Comparison of ENCODE assay signal across 9 cellular contexts in the genomic region with DNA sequence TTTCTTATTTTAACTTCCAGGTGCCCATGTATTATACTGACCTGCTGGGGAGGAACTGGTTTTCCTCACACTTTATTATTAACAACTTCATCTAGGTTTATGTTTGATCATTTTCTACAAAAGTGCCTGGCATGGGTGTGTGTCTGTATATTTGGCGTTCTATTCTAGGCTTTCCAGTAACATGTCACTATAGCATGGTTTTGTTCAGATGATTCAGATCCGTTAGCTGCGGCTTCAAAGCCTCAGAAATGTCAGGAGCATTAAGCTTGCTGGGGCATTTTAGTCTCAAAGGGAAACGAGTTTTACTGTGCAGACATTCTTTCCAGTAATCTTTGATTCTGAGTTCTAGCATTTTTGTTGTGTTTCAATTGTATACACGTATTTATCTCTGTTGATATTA. TPM values are rescaled to one million over a fixed set of nuclear protein-coding genes. Genes with fewer than 3 reads are reported as not detected.
DNase-seq lines count a peak whose midpoint lies in the region; ATAC-seq and TF ChIP-seq lines count a peak whose summit lies in the region.
"Had no signal": no experiment of that assay in that cellular context is flagged by ENCODE, and none has a peak within 500 bp of the region (broad histone marks: within the 10 kb centered on the region; RNA-seq: fewer than 3 reads in every experiment).

No MANE protein-coding gene starts in this region.

- H3K9me3 ChIP-seq in gastrocnemius medialis, result no peaks in the 10 kb centered on the region
- H3K9me3 ChIP-seq in testis, result no peaks in the 10 kb centered on the region
- H3K9me3 ChIP-seq: SJSA1 had no signal

- no peak for TF ChIP-seq POLR2A in gastrocnemius medialis (IDR thresholded peaks at IDR 0.05)
- TF ChIP-seq POLR2A in testis (IDR thresholded peaks at IDR 0.05), result no peak

- DNase-seq in RPMI7951 (ENCODE audit: low read depth) (peak; percentile 76), endothelial cell (ENCODE audit: low spot score) (no peak), gastrocnemius medialis (no peak), CD1c-positive myeloid dendritic cell (ENCODE audit: extremely low spot score) (no peak), testis (no peak), SKM-1 treated with dmso at 0.1 percent for 144 hours (lab: John Stamatoyannopoulos, UW; ENCODE audit: unreplicated experiment) (no peak)

- peak overlapping the region; percentile 85; the same call in 1 of the 2 replicates for H3K4me3 ChIP-seq in GM08714 (ENCODE audit: low read length)
- H3K4me3 ChIP-seq in gastrocnemius medialis, result peak overlapping the region; percentile 71 to 91 (median 81)
- no peak overlapping the region for H3K4me3 ChIP-seq in testis
- H3K4me3 ChIP-seq: SJSA1 had no signal

- WGBS in testis, 2 donors, result 35 to 44% methylated on average over 5 of the region's 5 CpGs

- no peak for TF ChIP-seq CTCF in endothelial cell (IDR thresholded peaks at IDR 0.05; ENCODE audit: unreplicated experiment)
- no peak for TF ChIP-seq CTCF in gastrocnemius medialis (IDR thresholded peaks at IDR 0.05 in 4 of 5, conservative IDR thresholded peaks at IDR 0.05 in 1 of 5)
- TF ChIP-seq CTCF in testis (IDR thresholded peaks at IDR 0.05), result no peak

- peak overlapping the region; percentile 49 for H3K27ac Mint-ChIP-seq in endothelial cell (ENCODE audit: unreplicated experiment)

- intact Hi-C loops in gastrocnemius medialis (cut with DNase I; ENCODE audit: low total_unique reads) (loop anchor here (1.0 to 5.0 kb wide), 2 partner anchors 76 to 208 kb away; partner anchors contain the start of gene LRRC27), testis (cut with DNase I; ENCODE audit: low total_unique reads) (loop anchor here (10.0 kb wide), 1 partner anchor 75 kb away; no protein-coding TSS in a partner anchor)

- in situ Hi-C loops in gastrocnemius medialis (cut with MboI; ENCODE audit: low sequenced_read_pairs in 4 of 4), result loop anchor here (10.0 to 25.0 kb wide), 3 partner anchors 95 to 153 kb away; partner anchors contain the start of gene PWWP2B (in 1 of the 4)

- H3K36me3 Mint-ChIP-seq in endothelial cell (ENCODE audit: low read depth, unreplicated experiment), result no peaks in the 10 kb centered on the region

- H3K36me3 ChIP-seq in gastrocnemius medialis, result no peaks in the 10 kb centered on the region
- no peaks in the 10 kb centered on the region for H3K36me3 ChIP-seq in testis (ENCODE audit: low read depth, missing control alignments)

- H3K9me3 Mint-ChIP-seq in endothelial cell (ENCODE audit: unreplicated experiment), result no peaks in the 10 kb centered on the region

- peaks cover 34% of the 10 kb centered on the region for H3K4me1 Mint-ChIP-seq in endothelial cell (ENCODE audit: unreplicated experiment)

- H3K27me3 Mint-ChIP-seq in endothelial cell (ENCODE audit: unreplicated experiment), result peaks cover 8% of the 10 kb centered on the region

- peak overlapping the region; percentile 65 for H3K4me3 Mint-ChIP-seq in endothelial cell (ENCODE audit: unreplicated experiment)

- H3K4me1 ChIP-seq in gastrocnemius medialis, result peaks cover 66% of the 10 kb centered on the region in 2 donors
- H3K4me1 ChIP-seq in testis, result peaks cover 42% of the 10 kb centered on the region

- no peaks in the 10 kb centered on the region for H3K27me3 ChIP-seq in gastrocnemius medialis
- no peaks in the 10 kb centered on the region for H3K27me3 ChIP-seq in testis
- H3K27me3 ChIP-seq: SJSA1 had no signal

- ATAC-seq in gastrocnemius medialis (no peak), GM19395 (IDR thresholded peaks at IDR 0.05; ENCODE audit: unreplicated experiment) (no peak)

- peak overlapping the region; percentile 86 to 93 (median 90) for H3K27ac ChIP-seq in gastrocnemius medialis
- H3K27ac ChIP-seq in testis, result peak overlapping the region in 1 of 2 donors; percentile 31
- H3K27ac ChIP-seq: SJSA1 had no signal

RNA-seq across cellular contexts. Expression of gene INPP5A, which starts 2.3 kb away (rescaled TPM):
- total RNA-seq in RPMI7951 (2014; rRNA removed; shearing (Covaris generic)), result 25.5 and 28.1 TPM in 2 replicates
- total RNA-seq in endothelial cell (ENCODE audit: unreplicated experiment) (45.2 TPM), gastrocnemius medialis (100 to 1,000 TPM in 2 of 4 donors, 10 to 100 TPM in 2; 74.9 to 107 (median 92.4) TPM), testis (100 to 1,000 TPM in 1 of 2 donors, 10 to 100 TPM in 1; 73.0 to 103 TPM)
- polyA plus RNA-seq in testis (ENCODE audit: insufficient read depth, low read depth, low replicate concordance), result 54.1 TPM

Comparison
In these comparisons a context has a peak if more than half of its experiments do, and no peak if none do; other contexts are left out.
1. H3K4me3 ChIP-seq: peak in GM08714 (single experiment) and gastrocnemius medialis (4 of 4); none in testis (0 of 2).